Comparison of ENCODE assay signal across 10 cellular contexts in genomic region chr5:159581502-159582249, GRCh38.
DNase-seq lines count a peak whose midpoint lies in the region; ATAC-seq and TF ChIP-seq lines count a peak whose summit lies in the region.
"Had no signal": no experiment of that assay in that cellular context is flagged by ENCODE, and none has a peak within 500 bp of the region (broad histone marks: within the 10 kb centered on the region; RNA-seq: fewer than 3 reads in every experiment).

No MANE protein-coding gene starts in this region.

- dilution Hi-C loops in IMR-90 (cut with HindIII; ENCODE audit: low sequenced_read_pairs, unreplicated experiment) = no loop called here

- no peaks in the 10 kb centered on the region for H4K20me1 ChIP-seq in IMR-90 (ENCODE audit: insufficient read depth, low read length)

- H3K4me1 Mint-ChIP-seq in WTC11 = 0 out of 2 replicates have a peak, but pooled peaks cover 5% of the 10 kb centered on the region

- TF ChIP-seq RAD21 in IMR-90 (IDR thresholded peaks at IDR 0.05; ENCODE audit: low read length) = no peak

- H3K9ac ChIP-seq in IMR-90 (ENCODE audit: low read depth, low read length) = no peak overlapping the region

- H3K9me1 ChIP-seq in IMR-90 (ENCODE audit: insufficient read depth, low read length) = 0 out of 2 replicates have a peak, but pooled peaks cover 3% of the 10 kb centered on the region

- no peak overlapping the region for H3K56ac ChIP-seq in IMR-90 (ENCODE audit: extremely low read depth, insufficient read depth, low read length)

- H3K4me3 ChIP-seq in IMR-90 (ENCODE audit: insufficient read depth, low read depth, low read length) (no peak overlapping the region), lower lobe of right lung (no peak overlapping the region)
- H3K4me3 ChIP-seq: ascending aorta had no signal

- H3K9me3 ChIP-seq in IMR-90 (ENCODE audit: control insufficient read depth, insufficient read depth, low read length) (no peaks in the 10 kb centered on the region), lower lobe of right lung (no peaks in the 10 kb centered on the region)
- H3K9me3 ChIP-seq: ascending aorta had no signal

- no peaks in the 10 kb centered on the region for H3K27me3 Mint-ChIP-seq in WTC11 (ENCODE audit: low read depth)

- H3K18ac ChIP-seq in IMR-90 (ENCODE audit: low read depth, low read length) = no peak overlapping the region

- H3K4ac ChIP-seq in IMR-90 (ENCODE audit: low read depth, low read length) = no peak overlapping the region

- no peak overlapping the region for H4K91ac ChIP-seq in IMR-90 (ENCODE audit: insufficient read depth, low read depth, low read length)

- no peak overlapping the region for H3K27ac Mint-ChIP-seq in WTC11

- H2BK15ac ChIP-seq in IMR-90 (ENCODE audit: low read depth, low read length) = no peak overlapping the region

- POLR2A ChIA-PET in IMR-90 (lab: Charles Lee; ENCODE audit: unreplicated experiment) = no interaction called here
- POLR2A ChIA-PET in WTC11 (lab: Charles Lee) = interaction anchor here (0.6 kb wide), 1 partner anchor 79 kb away, joined by 3 read pairs; no protein-coding TSS in a partner anchor

- H3K36me3 Mint-ChIP-seq in WTC11 = no peaks in the 10 kb centered on the region

- no peak overlapping the region for H3K23ac ChIP-seq in IMR-90 (ENCODE audit: low read depth, low read length)

- 20% methylated on average over 2 of the region's 7 CpGs; no CpG with 5 or more reads in 1 of the 2 experiments for WGBS in IMR-90 (ENCODE audit: extremely low coverage in 2 of 2, insufficient read length in 1 of 2), 2 experiments

- no peak overlapping the region for H3K4me3 Mint-ChIP-seq in WTC11

- BruUV-seq in IMR-90 (replicated peaks; lab: Mats Ljungman, UMichigan) = no TSS peak

- H2BK5ac ChIP-seq in IMR-90 (ENCODE audit: low read depth, low read length, poor library complexity, severe bottlenecking) = no peak overlapping the region

- H3K27ac ChIP-seq in IMR-90 (ENCODE audit: insufficient read depth, low read length) = no peak overlapping the region
- H3K27ac ChIP-seq in lower lobe of right lung = no peak overlapping the region
- H3K27ac ChIP-seq: ascending aorta had no signal

- H3K4me1 ChIP-seq in IMR-90 (ENCODE audit: control insufficient read depth, insufficient read depth, low read length) (peaks cover 5% of the 10 kb centered on the region), lower lobe of right lung (no peaks in the 10 kb centered on the region)
- H3K4me1 ChIP-seq: ascending aorta had no signal

- no peaks in the 10 kb centered on the region for H3K79me1 ChIP-seq in IMR-90 (ENCODE audit: low read depth in 1 of 2, low read length in 2 of 2)

- H3K36me3 ChIP-seq in IMR-90 (ENCODE audit: control insufficient read depth, insufficient read depth, low read length) (no peaks in the 10 kb centered on the region), lower lobe of right lung (no peaks in the 10 kb centered on the region)
- H3K36me3 ChIP-seq: ascending aorta had no signal

- H3K14ac ChIP-seq in IMR-90 (replicated peaks; ENCODE audit: low read depth, low read length) = no peak overlapping the region

- peaks cover 4% of the 10 kb centered on the region for H3K27me3 ChIP-seq in IMR-90 (ENCODE audit: control insufficient read depth, insufficient read depth, low read length)
- no peaks in the 10 kb centered on the region for H3K27me3 ChIP-seq in lower lobe of right lung (ENCODE audit: low read depth)
- H3K27me3 ChIP-seq: ascending aorta had no signal

- no peak for TF ChIP-seq POLR2A in IMR-90 (IDR thresholded peaks at IDR 0.05; ENCODE audit: low read depth, low read length)

- intact Hi-C loops in IMR-90 (cut with micrococcal nuclease) (loop anchor here (5.0 kb wide), 3 partner anchors 129 to 401 kb away; partner anchors contain the start of gene ADRA1B), lower lobe of right lung (cut with DNase I) (no loop called here)

- H2AK5ac ChIP-seq in IMR-90 (ENCODE audit: low read depth, low read length) = no peak overlapping the region

- H4K8ac ChIP-seq in IMR-90 (ENCODE audit: low read depth in 2 of 2, low read length in 2 of 2) = no peak overlapping the region

- H4K5ac ChIP-seq in IMR-90 (ENCODE audit: low read depth, low read length) = no peak overlapping the region

- ATAC-seq in IMR-90 (ENCODE audit: low read depth) (peak; percentile 53), WTC11 (peak; percentile 47), lower lobe of right lung (peak; percentile 58 to 70), HG02840 (IDR thresholded peaks at IDR 0.05; ENCODE audit: low FRiP score, unreplicated experiment) (no peak), GM18868 (IDR thresholded peaks at IDR 0.05; ENCODE audit: unreplicated experiment) (no peak), GM18909 (IDR thresholded peaks at IDR 0.05; ENCODE audit: poor library complexity, unreplicated experiment) (no peak)

- DNase-seq in DMS 273 treated with DMSO at 0.1 percent for 48 hours (lab: John Stamatoyannopoulos, UW) = peak; percentile 33
- DNase-seq in IMR-90 = peak; percentile 45
- no peak for DNase-seq in WTC11 (ENCODE audit: low spot score)
- DNase-seq in lower lobe of right lung = no peak
- DNase-seq in cerebellar nuclear complex (lab: John Stamatoyannopoulos, UW) = no peak
- DNase-seq: T-helper 9 cell had no signal

- no peak overlapping the region for H2AFZ ChIP-seq in IMR-90 (replicated peaks; ENCODE audit: low read length, poor library complexity)

- peaks cover 8% of the 10 kb centered on the region for H3K9me3 Mint-ChIP-seq in WTC11

- no peak overlapping the region for H2BK20ac ChIP-seq in IMR-90 (ENCODE audit: low read depth, low read length)

- in situ Hi-C loops in IMR-90 (cut with MboI; ENCODE audit: low sequenced_read_pairs) = no loop called here

- TF ChIP-seq CTCF in IMR-90 (conservative IDR thresholded peaks at IDR 0.05; ENCODE audit: low read depth, low read length) = 0 out of 2 replicates have a peak, but pooled peaks have one; percentile 22
- TF ChIP-seq CTCF in WTC11 (IDR thresholded peaks at IDR 0.05) = no peak
- TF ChIP-seq CTCF in lower lobe of right lung (IDR thresholded peaks at IDR 0.05) = no peak

- no peak overlapping the region for H2AK9ac ChIP-seq in IMR-90 (replicated peaks; ENCODE audit: low read depth, low read length, poor library complexity)

- CTCF ChIA-PET in IMR-90 (lab: Yijun Ruan, JAX) = interaction anchor here (0.8 to 1.1 kb wide), 2 partner anchors 137 to 336 kb away, joined by 3 to 4 read pairs; no protein-coding TSS in a partner anchor
- CTCF ChIA-PET in WTC11 (lab: Charles Lee) = interaction anchor here (0.6 to 1.3 kb wide), 8 partner anchors 10 to 405 kb away, joined by 3 to 8 read pairs (median 4); partner anchors contain the start of gene ADRA1B

- no peak overlapping the region for H2BK120ac ChIP-seq in IMR-90 (ENCODE audit: low read depth, low read length)

- no peak overlapping the region for H3K4me2 ChIP-seq in IMR-90 (ENCODE audit: low read depth, low read length)

TF ChIP-seq in IMR-90, 13 proteins besides CTCF, POLR2A, EP300 and RAD21:
- no peak for TF ChIP-seq MAZ (IDR thresholded peaks at IDR 0.05; ENCODE audit: borderline replicate concordance, low read depth, low read length)
- TF ChIP-seq SMC3 (IDR thresholded peaks at IDR 0.05; ENCODE audit: low read depth, low read length) = 0 out of 2 replicates have a peak, but pooled peaks have one; percentile 10
TF ChIP-seq in IMR-90: peak in this region for 1.

TF ChIP-seq in WTC11, 78 proteins besides CTCF, POLR2A, EP300 and RAD21:
- TF ChIP-seq ATF2 (CRISPR knock-in tag; IDR thresholded peaks at IDR 0.05; ENCODE audit: borderline replicate concordance, low read depth) = no peak
- TF ChIP-seq GTF2I (CRISPR knock-in tag; conservative IDR thresholded peaks at IDR 0.05) = no peak
- TF ChIP-seq EMX1 (CRISPR knock-in tag; IDR thresholded peaks at IDR 0.05) = no peak
- no peak for TF ChIP-seq NR3C1 (CRISPR knock-in tag; conservative IDR thresholded peaks at IDR 0.05; ENCODE audit: low read depth)
- no peak for TF ChIP-seq ESRRA (CRISPR knock-in tag; IDR thresholded peaks at IDR 0.05; ENCODE audit: borderline replicate concordance)
- no peak for TF ChIP-seq ZNF121 (CRISPR knock-in tag; IDR thresholded peaks at IDR 0.05)
- no peak for TF ChIP-seq JAZF1 (CRISPR knock-in tag; IDR thresholded peaks at IDR 0.05)
- TF ChIP-seq GRHL2 (CRISPR knock-in tag; IDR thresholded peaks at IDR 0.05; ENCODE audit: insufficient replicate concordance, severe bottlenecking) = no peak
- TF ChIP-seq PREB (CRISPR knock-in tag; IDR thresholded peaks at IDR 0.05; ENCODE audit: borderline replicate concordance) = no peak
- TF ChIP-seq OVOL2 (CRISPR knock-in tag; IDR thresholded peaks at IDR 0.05; ENCODE audit: borderline replicate concordance) = no peak
- no peak for TF ChIP-seq TEAD1 (CRISPR knock-in tag; IDR thresholded peaks at IDR 0.05)
- TF ChIP-seq ZSCAN18 (CRISPR knock-in tag; IDR thresholded peaks at IDR 0.05) = no peak

Comparison
In these comparisons a context has a peak if more than half of its experiments do, and no peak if none do; other contexts are left out.
1. DNase-seq: peak in DMS 273 treated with DMSO at 0.1 percent for 48 hours (single experiment) and IMR-90 (single experiment); none in WTC11 (single experiment), lower lobe of right lung (single experiment) and cerebellar nuclear complex (0 of 2).
2. ATAC-seq: peak in IMR-90 (single experiment), WTC11 (single experiment) and lower lobe of right lung (2 of 2); none in HG02840 (single experiment), GM18868 (single experiment) and GM18909 (single experiment).